In the genomic region with DNA sequence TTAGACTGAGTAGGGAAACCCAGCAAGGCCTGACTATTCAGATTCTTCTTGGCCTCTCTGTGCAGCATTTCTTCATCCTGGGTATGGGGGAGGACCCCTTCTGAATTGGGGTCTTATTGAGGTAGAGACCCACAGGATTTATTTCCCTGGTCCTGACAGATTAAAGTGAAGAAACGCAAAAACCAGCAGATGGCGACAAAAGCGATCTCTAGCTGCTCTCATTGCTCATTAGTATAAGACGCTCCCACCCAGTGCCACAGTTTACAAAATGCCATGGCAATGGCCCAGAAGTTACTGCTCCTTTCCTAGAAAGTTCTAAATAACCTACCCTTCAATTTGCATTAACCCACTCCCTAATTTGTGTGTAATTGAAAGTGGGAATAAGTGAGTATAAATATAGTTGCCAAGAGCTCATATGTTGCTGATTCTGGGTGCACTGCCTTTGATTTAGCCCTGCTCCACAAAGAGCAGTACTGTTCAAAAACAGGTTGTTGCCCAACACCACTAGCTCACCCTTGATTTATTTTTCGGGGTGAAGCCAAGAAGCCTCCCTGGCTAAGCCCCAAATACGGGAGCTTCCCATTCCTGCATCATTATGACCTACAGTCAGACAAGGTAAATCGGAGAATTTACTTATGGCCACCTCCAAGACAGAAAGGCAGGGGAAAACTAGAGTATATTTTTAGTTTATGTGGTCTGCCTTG, we compare ENCODE assay signal across 8 cellular contexts. TPM values are rescaled to one million over a fixed set of nuclear protein-coding genes. Genes with fewer than 3 reads are reported as not detected.
A peak's percentile ranks its signal among the peaks of the same experiment; 100 is the strongest.
DNase-seq lines count a peak whose midpoint lies in the region; ATAC-seq, FAIRE-seq and TF ChIP-seq lines count a peak whose summit lies in the region.

No MANE protein-coding gene starts in this region.

- H3K9me2 ChIP-seq in SK-N-SH = no peaks in the 10 kb centered on the region

- H3K4me2 ChIP-seq in SK-N-SH (no peak overlapping the region), HepG2 (ENCODE audit: low read depth, low read length) (no peak overlapping the region)

- TF ChIP-seq CTCF in SK-N-SH (IDR thresholded peaks at IDR 0.05) (peak; percentile 73), bronchial epithelial cell (IDR thresholded peaks at IDR 0.05; ENCODE audit: insufficient read depth, low read length, severe bottlenecking) (peak; percentile 47), HepG2 (CRISPR knock-in tag; IDR thresholded peaks at IDR 0.05) (peak; percentile 54)

- H2AFZ ChIP-seq in SK-N-SH (ENCODE audit: low read depth) (no peak overlapping the region; the same call in 1 of the 2 replicates), HepG2 (ENCODE audit: low read length) (no peak overlapping the region)

- CTCF ChIA-PET in SK-N-SH (lab: Yijun Ruan, JAX) = interaction anchor here (0.7 to 3.3 kb wide), 25 partner anchors 10 to 287 kb away, joined by 3 to 21 read pairs (median 4); no protein-coding TSS in a partner anchor
- CTCF ChIA-PET in HepG2 (lab: Yijun Ruan, JAX; ENCODE audit: low intra/inter-chr PET ratio, low total read pairs) = interaction anchor here (1.3 kb wide), 2 partner anchors 253 to 254 kb away, joined by 3 to 6 read pairs; no protein-coding TSS in a partner anchor

- no peaks in the 10 kb centered on the region for H3K9me3 ChIP-seq in SK-N-SH
- no peaks in the 10 kb centered on the region for H3K9me3 ChIP-seq in HepG2 (ENCODE audit: low read length)

- FAIRE-seq in bronchial epithelial cell (lab: Jason Lieb, UNC) (no peak), HepG2 (lab: Jason Lieb, UNC) (peak; percentile 72)

- H3K27ac ChIP-seq in SK-N-SH (ENCODE audit: low read depth in 2 of 2, low read length in 1 of 2) = no peak overlapping the region
- no peak overlapping the region for H3K27ac ChIP-seq in HepG2 (ENCODE audit: extremely low read length, insufficient read depth, low read length)

- H3K4me3 ChIP-seq in SK-N-SH (ENCODE audit: low read depth in 2 of 2, low read length in 1 of 2) = no peak overlapping the region
- H3K4me3 ChIP-seq in bronchial epithelial cell (ENCODE audit: low read depth, low read length) = no peak overlapping the region
- no peak overlapping the region for H3K4me3 ChIP-seq in HepG2 (replicated peaks in 1 of 3; ENCODE audit: insufficient read depth in 1 of 3, low read depth in 2 of 3, low read length in 3 of 3)

- POLR2A ChIA-PET in SK-N-SH (lab: Yijun Ruan, JAX) (no interaction called here), HepG2 (lab: Yijun Ruan, JAX) (no interaction called here)

- TF ChIP-seq EP300 in SK-N-SH (IDR thresholded peaks at IDR 0.05; ENCODE audit: borderline replicate concordance in 1 of 2, low read depth in 1 of 2, low read length in 1 of 2) (no peak), HepG2 (IDR thresholded peaks at IDR 0.05; ENCODE audit: low read depth in 2 of 2, low read length in 2 of 2) (no peak), HepG2 (CRISPR knock-in tag; IDR thresholded peaks at IDR 0.05; ENCODE audit: borderline replicate concordance) (no peak)

- H3K27me3 ChIP-seq in SK-N-SH (ENCODE audit: insufficient read depth) = no peaks in the 10 kb centered on the region; the same call in 1 of the 2 replicates
- no peaks in the 10 kb centered on the region for H3K27me3 ChIP-seq in bronchial epithelial cell (ENCODE audit: control insufficient read depth, insufficient read depth, low read length)
- H3K27me3 ChIP-seq in HepG2 (ENCODE audit: control insufficient read depth in 1 of 2, insufficient read depth in 2 of 2, low read length in 2 of 2) = no peaks in the 10 kb centered on the region

- ATAC-seq in HepG2 (peak; percentile 64), GM18505 (IDR thresholded peaks at IDR 0.05; ENCODE audit: unreplicated experiment) (no peak)

- intact Hi-C loops in HepG2 (cut with micrococcal nuclease; ENCODE audit: unreplicated experiment) = loop anchor here (1.0 kb wide), 1 partner anchor 253 kb away; no protein-coding TSS in a partner anchor

- H3K9ac ChIP-seq in SK-N-SH (no peak overlapping the region), HepG2 (ENCODE audit: insufficient read depth, low read depth, low read length) (no peak overlapping the region)

- H3F3A ChIP-seq in SK-N-SH (replicated peaks; ENCODE audit: insufficient read depth) = no peaks in the 10 kb centered on the region

- TF ChIP-seq POLR2A in HepG2 (IDR thresholded peaks at IDR 0.05; ENCODE audit: insufficient read depth in 1 of 2, low read depth in 2 of 2, low read length in 2 of 2) = no peak
- TF ChIP-seq POLR2A in GM18505 (IDR thresholded peaks at IDR 0.05; ENCODE audit: borderline replicate concordance, extremely low read depth, insufficient read depth, insufficient read length) = no peak

- H3K79me2 ChIP-seq in SK-N-SH (ENCODE audit: insufficient read depth) (no peaks in the 10 kb centered on the region), HepG2 (ENCODE audit: insufficient read depth, low read length) (no peaks in the 10 kb centered on the region)

- TF ChIP-seq RAD21 in SK-N-SH (IDR thresholded peaks at IDR 0.05; ENCODE audit: low read length) (peak; percentile 62), HepG2 (CRISPR knock-in tag; IDR thresholded peaks at IDR 0.05) (no peak)

- H3K36me3 ChIP-seq in SK-N-SH (replicated peaks in 1 of 2; ENCODE audit: control insufficient read depth in 1 of 2, insufficient read depth in 2 of 2, low read length in 1 of 2) = no peaks in the 10 kb centered on the region
- H3K36me3 ChIP-seq in bronchial epithelial cell (ENCODE audit: control insufficient read depth, insufficient read depth, low read length) = no peaks in the 10 kb centered on the region
- H3K36me3 ChIP-seq in HepG2 (replicated peaks in 1 of 2; ENCODE audit: control insufficient read depth in 1 of 2, insufficient read depth in 2 of 2, low read length in 2 of 2) = no peaks in the 10 kb centered on the region

- no peaks in the 10 kb centered on the region for H4K20me1 ChIP-seq in SK-N-SH (ENCODE audit: insufficient read depth)
- H4K20me1 ChIP-seq in HepG2 (ENCODE audit: insufficient read depth, low read length) = no peaks in the 10 kb centered on the region

- DNase-seq in NCI-H510A treated with DMSO at 0.1 percent for 48 hours (lab: John Stamatoyannopoulos, UW) = peak; percentile 28
- no peak for DNase-seq in NCI-H510A (lab: John Stamatoyannopoulos, UW)
- DNase-seq in HuH-7.5 (ENCODE audit: low spot score) = peak; percentile 20
- peak; percentile 60 for DNase-seq in SK-N-SH
- peak; percentile 43 for DNase-seq in bronchial epithelial cell (ENCODE audit: low read depth)
- peak; percentile 25 for DNase-seq in HepG2 (ENCODE audit: low spot score)
- DNase-seq in stromal cell of bone marrow (ENCODE audit: low read depth) = peak; percentile 21

- in situ Hi-C loops in HepG2 (cut with HindIII; ENCODE audit: extremely low pct_ligation_motif_present, low pct_unique_long_range_greater_than_20kb) = loop anchor here (25.0 kb wide), 1 partner anchor 251 kb away; no protein-coding TSS in a partner anchor

- WGBS in SK-N-SH (ENCODE audit: low lambda C conversion rate) = 20% methylated on average over 7 of the region's 7 CpGs
- WGBS in HepG2 (ENCODE audit: low lambda C conversion rate) = 27% methylated on average over 3 of the region's 7 CpGs

- no peaks in the 10 kb centered on the region for H3K4me1 ChIP-seq in SK-N-SH (ENCODE audit: control insufficient read depth in 1 of 2, insufficient read depth in 2 of 2, low read depth in 1 of 2, low read length in 1 of 2)
- no peaks in the 10 kb centered on the region for H3K4me1 ChIP-seq in HepG2 (ENCODE audit: insufficient read depth, low read length)

- no TSS peak for BruUV-seq in HepG2 (replicated peaks; lab: Mats Ljungman, UMichigan)

RNA-seq across cellular contexts. Expression of a gene that starts 3.7 kb away (rescaled TPM):
- polyA plus RNA-seq in SK-N-SH (2012; rRNA removed) (84.8 and 95.7 TPM in 2 replicates), HepG2 (2011; rRNA removed) (not detected in 2 replicates)
- 111 and 151 TPM in 2 replicates for polyA plus RNA-seq in SK-N-SH (2012; cell fraction: cytosol; rRNA removed)
- 17.2 and 35.2 TPM in 2 replicates for polyA plus RNA-seq in SK-N-SH (2012; cell fraction: nucleus; rRNA removed)
- total RNA-seq in bronchial epithelial cell (10.3 and 17.8 TPM in 2 replicates), HepG2 (2016; rRNA removed; fragmentation: Illumina TruSeq; extraction: Trizol) (not detected in 2 replicates)
- total RNA-seq in HepG2 (2016; cell fraction: cytosol; rRNA removed; fragmentation: Illumina TruSeq; extraction: Trizol; ENCODE audit: low read depth) = not detected in 2 replicates
- total RNA-seq in HepG2 (2016; cell fraction: insoluble cytoplasmic fraction; rRNA removed; fragmentation: Illumina TruSeq; extraction: Trizol) = not detected in 2 replicates
- total RNA-seq in HepG2 (2016; cell fraction: membrane; rRNA removed; fragmentation: Illumina TruSeq; extraction: Trizol) = not detected in 2 replicates
- total RNA-seq in HepG2 (2016; cell fraction: nucleus; rRNA removed; fragmentation: Illumina TruSeq; extraction: Trizol) = not detected in 2 replicates
- 0.05 TPM in 1 of 2 replicates, not detected in the other for polyA plus RNA-seq in HepG2 (2011; cell fraction: cytosol; rRNA removed)
- polyA plus RNA-seq in HepG2 (2011; cell fraction: nucleus; rRNA removed) = not detected in 2 replicates
- polyA plus RNA-seq in HepG2 (2012) = not detected in 2 replicates
- polyA plus RNA-seq in HepG2 (2016; cell fraction: cytosol; fragmentation: Illumina TruSeq; extraction: Trizol; ENCODE audit: low read depth) = not detected in 2 replicates
- polyA plus RNA-seq in HepG2 (2016; cell fraction: insoluble cytoplasmic fraction; fragmentation: Illumina TruSeq; extraction: Trizol; ENCODE audit: low read depth) = not detected in 2 replicates
- polyA plus RNA-seq in HepG2 (2016; cell fraction: membrane; fragmentation: Illumina TruSeq; extraction: Trizol; ENCODE audit: low read depth) = not detected in 2 replicates
- polyA plus RNA-seq in HepG2 (2016; cell fraction: nucleus; fragmentation: Illumina TruSeq; extraction: Trizol; ENCODE audit: insufficient read depth, low read depth) = not detected in 2 replicates
- not detected in 2 replicates for polyA minus RNA-seq in HepG2 (2011; rRNA and poly(A)+ RNA removed; ENCODE audit: low replicate concordance)
- polyA minus RNA-seq in HepG2 (2011; cell fraction: cytosol; rRNA and poly(A)+ RNA removed) = not detected in 2 replicates
- polyA minus RNA-seq in HepG2 (2011; cell fraction: nucleus; rRNA and poly(A)+ RNA removed) = not detected in 2 replicates

RNA-seq across cellular contexts. Expression of a gene that starts 43.8 kb away (rescaled TPM):
- polyA plus RNA-seq in SK-N-SH (2012; rRNA removed) = 36.5 and 43.5 TPM in 2 replicates
- polyA plus RNA-seq in SK-N-SH (2012; cell fraction: cytosol; rRNA removed) = 64.4 and 99.4 TPM in 2 replicates
- polyA plus RNA-seq in SK-N-SH (2012; cell fraction: nucleus; rRNA removed) = 5.3 and 14.1 TPM in 2 replicates
- total RNA-seq in bronchial epithelial cell = 60.2 and 69.2 TPM in 2 replicates
- 40.8 and 60.5 TPM in 2 replicates for total RNA-seq in HepG2 (2016; rRNA removed; fragmentation: Illumina TruSeq; extraction: Trizol)
- total RNA-seq in HepG2 (2016; cell fraction: cytosol; rRNA removed; fragmentation: Illumina TruSeq; extraction: Trizol; ENCODE audit: low read depth) = 13.3 and 13.6 TPM in 2 replicates
- 40.2 and 68.3 TPM in 2 replicates for total RNA-seq in HepG2 (2016; cell fraction: insoluble cytoplasmic fraction; rRNA removed; fragmentation: Illumina TruSeq; extraction: Trizol)
- total RNA-seq in HepG2 (2016; cell fraction: membrane; rRNA removed; fragmentation: Illumina TruSeq; extraction: Trizol) = 25.7 and 27.8 TPM in 2 replicates
- 16.3 and 17.0 TPM in 2 replicates for total RNA-seq in HepG2 (2016; cell fraction: nucleus; rRNA removed; fragmentation: Illumina TruSeq; extraction: Trizol)
- polyA plus RNA-seq in HepG2 (2011; rRNA removed) = 12.7 and 20.0 TPM in 2 replicates
- 6.7 and 14.0 TPM in 2 replicates for polyA plus RNA-seq in HepG2 (2011; cell fraction: cytosol; rRNA removed)
- polyA plus RNA-seq in HepG2 (2011; cell fraction: nucleus; rRNA removed) = 1.8 and 3.1 TPM in 2 replicates
- polyA plus RNA-seq in HepG2 (2012) = 31.9 and 55.7 TPM in 2 replicates
- polyA plus RNA-seq in HepG2 (2016; cell fraction: cytosol; fragmentation: Illumina TruSeq; extraction: Trizol; ENCODE audit: low read depth) = 12.4 and 13.5 TPM in 2 replicates
- polyA plus RNA-seq in HepG2 (2016; cell fraction: insoluble cytoplasmic fraction; fragmentation: Illumina TruSeq; extraction: Trizol; ENCODE audit: low read depth) = 76.0 and 88.5 TPM in 2 replicates
- 25.8 and 26.0 TPM in 2 replicates for polyA plus RNA-seq in HepG2 (2016; cell fraction: membrane; fragmentation: Illumina TruSeq; extraction: Trizol; ENCODE audit: low read depth)
- polyA plus RNA-seq in HepG2 (2016; cell fraction: nucleus; fragmentation: Illumina TruSeq; extraction: Trizol; ENCODE audit: insufficient read depth, low read depth) = 25.8 and 26.9 TPM in 2 replicates
- 1.7 and 2.6 TPM in 2 replicates for polyA minus RNA-seq in HepG2 (2011; rRNA and poly(A)+ RNA removed; ENCODE audit: low replicate concordance)
- polyA minus RNA-seq in HepG2 (2011; cell fraction: cytosol; rRNA and poly(A)+ RNA removed) = 8.1 and 9.1 TPM in 2 replicates
- polyA minus RNA-seq in HepG2 (2011; cell fraction: nucleus; rRNA and poly(A)+ RNA removed) = 5.2 and 6.5 TPM in 2 replicates

Comparison
In these comparisons a context has a peak if more than half of its experiments do, and no peak if none do; other contexts are left out.
1. RNA of a gene that starts 3.7 kb away (total RNA-seq): 10.3 to 17.8 TPM in bronchial epithelial cell; not detected in HepG2; every median in the first group is over 10 times any median in the second.
2. Peak in every context shown above with its lines, with median percentiles within 50 percentile points of each other: CTCF ChIP-seq.